13 cellular contexts compared by ENCODE assay signal in genomic region chr10:84654671-84655070, GRCh38.
DNase-seq lines count a peak whose midpoint lies in the region; ATAC-seq and TF ChIP-seq lines count a peak whose summit lies in the region.
"Had no signal": no experiment of that assay in that cellular context is flagged by ENCODE, and none has a peak within 500 bp of the region (broad histone marks: within the 10 kb centered on the region; RNA-seq: fewer than 3 reads in every experiment).

No MANE protein-coding gene starts in this region.

- H3K36me3 ChIP-seq in PC-3 (ENCODE audit: low read depth, low read length), result no peaks in the 10 kb centered on the region

- intact Hi-C loops in PC-3 (cut with micrococcal nuclease) (no loop called here), CD14-positive monocyte (cut with micrococcal nuclease) (no loop called here)

- H3K27ac ChIP-seq in PC-3 (ENCODE audit: low read length), result no peak overlapping the region

- ATAC-seq in GM18505 (IDR thresholded peaks at IDR 0.05; ENCODE audit: unreplicated experiment) (peak; percentile 64), GM19452 (IDR thresholded peaks at IDR 0.05; ENCODE audit: unreplicated experiment) (peak; percentile 94), HG03108 (IDR thresholded peaks at IDR 0.05; ENCODE audit: unreplicated experiment) (peak; percentile 94), PC-3 (no peak)
- no peak for ATAC-seq in stimulated activated naive CD8-positive, alpha-beta T cell treated with anti-CD3 and anti-CD28 coated beads, Interleukin-15, Interleukin-2, amounts not matched to agents 100 U/mL and 50 U/mL, for 24 hours

- H4K20me1 ChIP-seq in PC-3 (ENCODE audit: low read length), result no peaks in the 10 kb centered on the region

- H3K4me2 ChIP-seq in PC-3 (ENCODE audit: low read length), result no peak overlapping the region

- H3K4me3 ChIP-seq in PC-3 (ENCODE audit: low read length), result no peak overlapping the region

- no peaks in the 10 kb centered on the region for H3K27me3 Mint-ChIP-seq in CD14-positive monocyte (ENCODE audit: low read depth in 3 of 3)

- no peaks in the 10 kb centered on the region for H3K9me3 ChIP-seq in PC-3 (ENCODE audit: low read length)

- DNase-seq in PC-3 (peak; percentile 17), CD14-positive monocyte (ENCODE audit: low spot score) (no peak), SKM-1 treated with dmso at 0.1 percent for 144 hours (lab: John Stamatoyannopoulos, UW; ENCODE audit: unreplicated experiment) (no peak), cerebellum (ENCODE audit: low spot score) (no peak)
- no peak for DNase-seq in stimulated activated naive CD8-positive, alpha-beta T cell treated with anti-CD3 and anti-CD28 coated beads, Interleukin-15, Interleukin-2, amounts not matched to agents 100 U/mL and 50 U/mL, for 24 hours
- DNase-seq: activated CD4-positive, alpha-beta T cell treated with anti-CD3 and anti-CD28 coated beads, Interleukin-2, amount 10 ng/mL, durations not matched to agents 7 days and 5 days; activated effector memory CD4-positive, alpha-beta T cell treated with anti-CD3 and anti-CD28 coated beads, Interleukin-2, amount 50 U/mL, for 16 hours; central memory CD4-positive, alpha-beta T cell; NK-92 treated with Interleukin-12 subunit alpha and Interleukin-12 subunit beta, amount 100 ng/mL, for 24 hours; trophoblast cell had no signal

- no peaks in the 10 kb centered on the region for H3K4me1 Mint-ChIP-seq in CD14-positive monocyte

- no peaks in the 10 kb centered on the region for H3F3A ChIP-seq in PC-3 (ENCODE audit: low read length, unreplicated experiment)

- H3K9me2 ChIP-seq in PC-3 (replicated peaks; ENCODE audit: low read length), result no peaks in the 10 kb centered on the region

- H3K4me1 ChIP-seq in PC-3 (ENCODE audit: insufficient read depth, low read length), result peaks cover 4% of the 10 kb centered on the region; the same call in 1 of the 2 replicates

- peaks cover 0 to 2% (median 0%) of the 10 kb centered on the region in 7 donors for H3K9me3 Mint-ChIP-seq in CD14-positive monocyte
- H3K9me3 Mint-ChIP-seq: activated CD4-positive, alpha-beta T cell treated with anti-CD3 and anti-CD28 coated beads, Interleukin-2, amount 10 ng/mL, durations not matched to agents 7 days and 5 days had no signal

- no peak overlapping the region for H3K9ac ChIP-seq in PC-3 (ENCODE audit: low read length)

- no peak overlapping the region for H2AFZ ChIP-seq in PC-3 (ENCODE audit: low read length)

- no peak overlapping the region for H3K27ac Mint-ChIP-seq in CD14-positive monocyte
- H3K27ac Mint-ChIP-seq: activated CD4-positive, alpha-beta T cell treated with anti-CD3 and anti-CD28 coated beads, Interleukin-2, amount 10 ng/mL, durations not matched to agents 7 days and 5 days had no signal

- no peaks in the 10 kb centered on the region for H3K79me2 ChIP-seq in PC-3 (ENCODE audit: low read length)

- TF ChIP-seq CTCF in PC-3 (conservative IDR thresholded peaks at IDR 0.05; ENCODE audit: low read depth, low read length) (no peak), CD14-positive monocyte (IDR thresholded peaks at IDR 0.05) (no peak)

- H3K36me3 Mint-ChIP-seq in CD14-positive monocyte, result no peaks in the 10 kb centered on the region

- no peak for TF ChIP-seq POLR2A in GM18505 (IDR thresholded peaks at IDR 0.05; ENCODE audit: borderline replicate concordance, extremely low read depth, insufficient read depth, insufficient read length)

- POLR2A ChIA-PET in PC-3 (lab: Charles Lee; ENCODE audit: unreplicated experiment), result interaction anchor here (0.5 kb wide), 1 partner anchor 1354 kb away, joined by 4 read pairs; no protein-coding TSS in a partner anchor

- 0 out of 2 replicates have a peak, but pooled peaks cover 2% of the 10 kb centered on the region for H3K27me3 ChIP-seq in PC-3 (ENCODE audit: low read length)

- no TSS peak for BruUV-seq in PC-3 (replicated peaks; lab: Mats Ljungman, UMichigan)

- CTCF ChIA-PET in PC-3 (lab: Charles Lee), result interaction anchor here (0.6 kb wide), 1 partner anchor 42 kb away, joined by 3 read pairs; no protein-coding TSS in a partner anchor

- no peak overlapping the region for H3K4me3 Mint-ChIP-seq in CD14-positive monocyte
- H3K4me3 Mint-ChIP-seq: activated CD4-positive, alpha-beta T cell treated with anti-CD3 and anti-CD28 coated beads, Interleukin-2, amount 10 ng/mL, durations not matched to agents 7 days and 5 days had no signal

Comparison
In these comparisons a context has a peak if more than half of its experiments do, and no peak if none do; other contexts are left out.
1. ATAC-seq: peak in GM18505 (single experiment), GM19452 (single experiment) and HG03108 (single experiment); none in PC-3 (single experiment) and stimulated activated naive CD8-positive, alpha-beta T cell treated with anti-CD3 and anti-CD28 coated beads, Interleukin-15, Interleukin-2, amounts not matched to agents 100 U/mL and 50 U/mL, for 24 hours (single experiment).